ENCODE assay signal across 1 cellular context in the genomic region with DNA sequence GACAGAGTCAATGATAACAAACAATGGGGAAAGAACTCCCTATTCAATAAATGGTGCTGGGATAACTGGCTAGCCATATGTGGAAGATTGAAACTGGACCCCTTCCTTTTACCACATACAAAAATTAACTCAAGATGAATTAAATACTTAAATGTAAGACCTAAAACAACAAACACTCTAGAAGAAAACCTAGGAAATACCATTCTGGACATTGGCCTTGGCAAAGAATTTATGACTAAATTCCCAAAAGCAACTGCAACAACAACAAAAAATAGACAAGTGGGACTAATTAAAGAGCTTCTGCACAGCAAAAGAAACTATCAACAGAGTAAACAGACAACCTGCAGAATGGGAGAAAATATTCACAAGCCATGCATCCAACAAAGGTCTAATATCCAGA. TPM values are rescaled to one million over a fixed set of nuclear protein-coding genes. Genes with fewer than 3 reads are reported as not detected.
"Had no signal": no experiment of that assay in that cellular context is flagged by ENCODE, and none has a peak within 500 bp of the region (broad histone marks: within the 10 kb centered on the region; RNA-seq: fewer than 3 reads in every experiment).

No MANE protein-coding gene starts in this region.

RNA-seq across cellular contexts. Expression of a gene that starts 4.4 kb away (rescaled TPM):
- total RNA-seq: GM12878 had no signal
